Comparison of ENCODE assay signal across 17 cellular contexts in the genomic region with DNA sequence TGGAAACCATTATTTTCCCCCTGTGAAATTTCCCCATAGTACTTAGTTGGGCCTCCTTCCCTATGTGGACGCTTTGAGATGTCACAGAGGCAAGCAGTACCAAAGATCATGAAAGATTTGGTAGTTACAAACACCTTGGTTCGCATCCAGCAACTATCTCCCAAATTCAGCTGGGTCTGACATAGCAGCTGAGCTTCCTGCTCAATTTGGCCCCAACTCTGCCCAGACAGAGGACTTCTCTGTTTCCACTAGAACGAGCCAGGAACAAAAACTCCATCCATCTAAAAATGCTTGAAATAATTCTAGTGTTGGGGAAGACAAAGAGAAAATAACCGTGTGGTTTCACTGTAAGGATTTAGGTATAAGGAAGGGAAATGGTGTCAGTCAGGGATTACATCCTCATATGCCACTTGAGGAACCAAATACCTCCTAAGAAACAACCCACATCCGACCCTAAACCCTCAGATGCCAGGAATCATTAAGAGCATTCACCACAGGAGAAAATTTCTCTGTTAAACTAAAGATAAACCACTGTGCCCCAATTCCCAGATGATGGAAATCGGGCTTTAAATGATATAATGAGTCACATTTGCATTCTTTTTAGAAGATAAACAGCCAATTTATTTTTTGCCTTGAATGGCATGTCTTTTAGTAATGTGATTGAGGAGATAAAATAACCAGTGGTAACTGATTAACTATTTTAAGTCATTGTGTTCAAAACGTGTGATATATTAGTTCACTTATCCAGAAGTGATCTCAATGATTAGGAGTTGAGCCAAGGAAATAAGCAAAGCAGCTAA.
DNase-seq lines count a peak whose midpoint lies in the region; ATAC-seq and TF ChIP-seq lines count a peak whose summit lies in the region.
"Had no signal": no experiment of that assay in that cellular context is flagged by ENCODE, and none has a peak within 500 bp of the region (broad histone marks: within the 10 kb centered on the region; RNA-seq: fewer than 3 reads in every experiment).

No MANE protein-coding gene starts in this region.

- TF ChIP-seq POLR2A in gastroesophageal sphincter (IDR thresholded peaks at IDR 0.05), result no peak

- H3K4me3 Mint-ChIP-seq in MCF 10A (ENCODE audit: unreplicated experiment), result no peak overlapping the region

- H3K27me3 ChIP-seq in gastroesophageal sphincter, result no peaks in the 10 kb centered on the region
- H3K27me3 ChIP-seq: tibial nerve had no signal

- CTCF ChIA-PET in MCF 10A (lab: Yijun Ruan, JAX), result no interaction called here

- peaks cover 0 to 16% (median 7%) of the 10 kb centered on the region in 3 donors for H3K4me1 ChIP-seq in gastroesophageal sphincter
- H3K4me1 ChIP-seq: Caco-2, parathyroid adenoma had no signal

- peaks cover 6% of the 10 kb centered on the region for H3K27me3 Mint-ChIP-seq in MCF 10A (ENCODE audit: insufficient read depth, unreplicated experiment)

- peak; percentile 55 for DNase-seq in AG10803 (ENCODE audit: low read depth)
- DNase-seq in LHCN-M2 (ENCODE audit: low read depth), result peak; percentile 61
- peak; percentile 22 for DNase-seq in pons (ENCODE audit: low spot score)
- no peak for DNase-seq in MCF 10A (ENCODE audit: unreplicated experiment)
- no peak for DNase-seq in stimulated activated CD4-positive, alpha-beta T cell treated with anti-CD3 and anti-CD28 coated beads, Interleukin-4, amount 100 ng/mL, for 4 hours
- no peak for DNase-seq in NCI-H524 treated with DMSO at 0.1 percent for 48 hours (lab: John Stamatoyannopoulos, UW)
- DNase-seq: Caco-2; islet precursor cell; MV-4-11; NCI-H82; RPMI8226; stimulated activated CD4-positive, alpha-beta T cell treated with anti-CD3 and anti-CD28 coated beads, Interleukin-1b, Interleukin-23, amount 100 ng/mL, for 48 hours; T-helper 2 cell had no signal

- no peaks in the 10 kb centered on the region for H3K9me3 ChIP-seq in gastroesophageal sphincter
- H3K9me3 ChIP-seq: Caco-2, tibial nerve had no signal

- H3K36me3 ChIP-seq in gastroesophageal sphincter, result no peaks in the 10 kb centered on the region
- H3K36me3 ChIP-seq: tibial nerve had no signal

- H3K4me1 Mint-ChIP-seq in MCF 10A (ENCODE audit: insufficient read depth, unreplicated experiment), result no peaks in the 10 kb centered on the region

- BruUV-seq in MCF 10A (replicated peaks; lab: Mats Ljungman, UMichigan), result no TSS peak

- no peaks in the 10 kb centered on the region for H3K36me3 Mint-ChIP-seq in MCF 10A (ENCODE audit: insufficient read depth, unreplicated experiment)

- TF ChIP-seq CTCF in AG10803 (conservative IDR thresholded peaks at IDR 0.05; ENCODE audit: low read length) (no peak), gastroesophageal sphincter (IDR thresholded peaks at IDR 0.05) (no peak), MCF 10A (IDR thresholded peaks at IDR 0.05; ENCODE audit: unreplicated experiment) (no peak)

- POLR2A ChIA-PET in MCF 10A (lab: Yijun Ruan, JAX), result no interaction called here

- intact Hi-C loops in MCF 10A (cut with micrococcal nuclease), result no loop called here

- peak overlapping the region; percentile 25 to 74 (median 56) for H3K27ac ChIP-seq in gastroesophageal sphincter
- H3K27ac ChIP-seq: parathyroid adenoma had no signal

- ATAC-seq in gastroesophageal sphincter (peak; percentile 71), GM19351 (IDR thresholded peaks at IDR 0.05; ENCODE audit: unreplicated experiment) (no peak)

- H3K4me3 ChIP-seq in AG10803 (ENCODE audit: low read length) (no peak overlapping the region), gastroesophageal sphincter (no peak overlapping the region)
- H3K4me3 ChIP-seq: tibial nerve had no signal

- H3K9me3 Mint-ChIP-seq in MCF 10A (ENCODE audit: unreplicated experiment), result no peaks in the 10 kb centered on the region

- H3K27ac Mint-ChIP-seq in MCF 10A (ENCODE audit: low read depth, unreplicated experiment), result no peak overlapping the region

- 26 to 28% methylated on average over 6 of the region's 7 CpGs for WGBS in gastroesophageal sphincter (ENCODE audit: low coverage in 1 of 2), 2 donors

- no peak for TF ChIP-seq EP300 in gastroesophageal sphincter (IDR thresholded peaks at IDR 0.05)

Comparison
In these comparisons a context has a peak if more than half of its experiments do, and no peak if none do; other contexts are left out.
1. DNase-seq: peak in AG10803 (single experiment), LHCN-M2 (single experiment) and pons (single experiment); none in MCF 10A (single experiment), stimulated activated CD4-positive, alpha-beta T cell treated with anti-CD3 and anti-CD28 coated beads, Interleukin-4, amount 100 ng/mL, for 4 hours (0 of 2) and NCI-H524 treated with DMSO at 0.1 percent for 48 hours (single experiment).